In genomic region chr14:21103165-21103709, GRCh38 we compare ENCODE assay signal across 8 cellular contexts. TPM values are rescaled to one million over a fixed set of nuclear protein-coding genes. Genes with fewer than 3 reads are reported as not detected.
DNase-seq lines count a peak whose midpoint lies in the region; ATAC-seq and TF ChIP-seq lines count a peak whose summit lies in the region.

No MANE protein-coding gene starts in this region.

- H3K27me3 ChIP-seq in right atrium auricular region (no peaks in the 10 kb centered on the region), right lobe of liver (no peaks in the 10 kb centered on the region)

- TF ChIP-seq CTCF in right atrium auricular region (IDR thresholded peaks at IDR 0.05) (no peak), right lobe of liver (IDR thresholded peaks at IDR 0.05) (no peak), GM10266 (IDR thresholded peaks at IDR 0.05; ENCODE audit: control insufficient read depth, insufficient read depth, low read depth, missing control alignments) (no peak)

- H3K4me1 ChIP-seq in right atrium auricular region: peaks cover 0 to 57% of the 10 kb centered on the region in 2 donors
- H3K4me1 ChIP-seq in right lobe of liver: peaks cover 0 to 51% (median 27%) of the 10 kb centered on the region in 4 donors

- H3K9me3 Mint-ChIP-seq in activated naive CD8-positive, alpha-beta T cell treated with anti-CD3 and anti-CD28 coated beads, Interleukin-2, amount 50 U/mL, for 24 hours: no peaks in the 10 kb centered on the region

- peak overlapping the region; percentile 89 for H3K4me3 Mint-ChIP-seq in activated naive CD8-positive, alpha-beta T cell treated with anti-CD3 and anti-CD28 coated beads, Interleukin-2, amount 50 U/mL, for 24 hours

- no peaks in the 10 kb centered on the region for H3K36me3 ChIP-seq in right atrium auricular region
- H3K36me3 ChIP-seq in right lobe of liver: no peaks in the 10 kb centered on the region

- WGBS in right lobe of liver (ENCODE audit: insufficient coverage, low coverage, low lambda C conversion rate, missing lambda C conversion rate): 1% methylated on average over 14 of the region's 15 CpGs

- intact Hi-C loops in Right ventricle myocardium inferior (cut with DNase I) (loop anchor here (2.0 to 5.0 kb wide), 2 partner anchors 62 to 421 kb away; partner anchors contain the start of gene RNASE4), right lobe of liver (cut with DNase I) (loop anchor here in 1 of 2 donors (5.0 kb wide), 1 partner anchor 46 kb away; the partner anchor contains the start of gene RNASE8)

- no peak for DNase-seq in right atrium auricular region (ENCODE audit: low spot score)
- no peak for DNase-seq in Right ventricle myocardium inferior (ENCODE audit: missing footprints)
- no peak for DNase-seq in activated naive CD8-positive, alpha-beta T cell treated with anti-CD3 and anti-CD28 coated beads, Interleukin-2, amount 50 U/mL, for 24 hours
- DNase-seq in right lobe of liver: no peak
- no peak for DNase-seq in effector CD4-positive, alpha-beta T cell
- DNase-seq in GM10266 (ENCODE audit: extremely low spot score): no peak
- DNase-seq in NCI-H510A treated with DMSO at 0.1 percent for 48 hours (lab: John Stamatoyannopoulos, UW): no peak

- peak overlapping the region; percentile 87 for H3K27ac Mint-ChIP-seq in activated naive CD8-positive, alpha-beta T cell treated with anti-CD3 and anti-CD28 coated beads, Interleukin-2, amount 50 U/mL, for 24 hours

- H3K27ac ChIP-seq in right atrium auricular region (peak overlapping the region; percentile 99), right lobe of liver (peak overlapping the region; percentile 93 to 99 (median 98))

- peaks cover 39% of the 10 kb centered on the region for H3K4me1 Mint-ChIP-seq in activated naive CD8-positive, alpha-beta T cell treated with anti-CD3 and anti-CD28 coated beads, Interleukin-2, amount 50 U/mL, for 24 hours

- no peak for TF ChIP-seq POLR2A in right lobe of liver (IDR thresholded peaks at IDR 0.05)

- H3K36me3 Mint-ChIP-seq in activated naive CD8-positive, alpha-beta T cell treated with anti-CD3 and anti-CD28 coated beads, Interleukin-2, amount 50 U/mL, for 24 hours (ENCODE audit: low read depth): no peaks in the 10 kb centered on the region

- H3K9me3 ChIP-seq in right atrium auricular region: no peaks in the 10 kb centered on the region
- H3K9me3 ChIP-seq in right lobe of liver: no peaks in the 10 kb centered on the region

- H3K4me3 ChIP-seq in right atrium auricular region: peak overlapping the region; percentile 56 to 71
- peak overlapping the region; percentile 55 to 69 (median 68) for H3K4me3 ChIP-seq in right lobe of liver

- ATAC-seq in Right ventricle myocardium inferior: no peak
- ATAC-seq in activated naive CD8-positive, alpha-beta T cell treated with anti-CD3 and anti-CD28 coated beads, Interleukin-2, amount 50 U/mL, for 24 hours: no peak
- no peak for ATAC-seq in right lobe of liver
- no peak for ATAC-seq in HG02938 (IDR thresholded peaks at IDR 0.05; ENCODE audit: unreplicated experiment)

- peaks cover 3% of the 10 kb centered on the region for H3K27me3 Mint-ChIP-seq in activated naive CD8-positive, alpha-beta T cell treated with anti-CD3 and anti-CD28 coated beads, Interleukin-2, amount 50 U/mL, for 24 hours

RNA-seq across cellular contexts. Expression of gene TMEM253, which starts 2.4 kb away (rescaled TPM):
- total RNA-seq in right atrium auricular region: not detected
- total RNA-seq in Right ventricle myocardium inferior: 0.41 TPM
- 1 to 10 TPM in 1 of 6 experiments, under 1 TPM in 3, not detected in 2; 0.20 to 1.2 (median 0.38) TPM for total RNA-seq in right lobe of liver

RNA-seq across cellular contexts. Expression of gene ZNF219, which starts 4.8 kb away (rescaled TPM):
- total RNA-seq in right atrium auricular region (10 to 100 TPM; 49.7 to 66.6 TPM), Right ventricle myocardium inferior (49.4 TPM), right lobe of liver (10 to 100 TPM in 2 of 6 experiments, 1 to 10 TPM in 4; 6.9 to 20.6 (median 9.3) TPM)

RNA-seq across cellular contexts. Expression of gene ARHGEF40, which starts 33.1 kb away (rescaled TPM):
- total RNA-seq in right atrium auricular region: 10 to 100 TPM; 14.3 to 16.0 TPM
- 25.5 TPM for total RNA-seq in Right ventricle myocardium inferior
- 10 to 100 TPM; 17.1 to 35.8 (median 25.1) TPM for total RNA-seq in right lobe of liver

RNA-seq across cellular contexts. Expression of gene RNASE8, which starts 45.6 kb away (rescaled TPM):
- total RNA-seq in right atrium auricular region: not detected
- total RNA-seq in Right ventricle myocardium inferior: not detected
- not detected for total RNA-seq in right lobe of liver

RNA-seq across cellular contexts. Expression of gene OR5AU1, which starts 52.6 kb away (rescaled TPM):
- not detected for total RNA-seq in right atrium auricular region
- not detected for total RNA-seq in Right ventricle myocardium inferior
- not detected for total RNA-seq in right lobe of liver
